Comparison of ENCODE assay signal across 8 cellular contexts in genomic region chr16:14186007-14186953, GRCh38.
DNase-seq lines count a peak whose midpoint lies in the region; TF ChIP-seq lines count a peak whose summit lies in the region.

No MANE protein-coding gene starts in this region.

- H3K4me2 ChIP-seq in SK-N-SH = peak overlapping the region; percentile 80
- peak overlapping the region; percentile 66 for H3K4me2 ChIP-seq in neural progenitor cell

- H3K27ac ChIP-seq in A673 (ENCODE audit: low read depth, low read length, poor library complexity, severe bottlenecking) (no peak overlapping the region), SK-N-SH (ENCODE audit: low read depth in 2 of 2, low read length in 1 of 2) (peak overlapping the region; percentile 63 to 77), neural progenitor cell (peak overlapping the region; percentile 23)

- no TSS peak for BruUV-seq in A673 (replicated peaks; lab: Mats Ljungman, UMichigan)

- peak overlapping the region; percentile 32 for H3K27ac Mint-ChIP-seq in neural progenitor cell

- H3K27me3 Mint-ChIP-seq in neural progenitor cell (ENCODE audit: insufficient read depth, low read depth) = no peaks in the 10 kb centered on the region

- H3K36me3 ChIP-seq in A673 (ENCODE audit: insufficient read depth, low read length, poor library complexity, severe bottlenecking) (no peaks in the 10 kb centered on the region), SK-N-SH (replicated peaks in 1 of 2; ENCODE audit: control insufficient read depth in 1 of 2, insufficient read depth in 2 of 2, low read length in 1 of 2) (no peaks in the 10 kb centered on the region), neural progenitor cell (no peaks in the 10 kb centered on the region)

- no peaks in the 10 kb centered on the region for H3K9me2 ChIP-seq in SK-N-SH

- H3K9me3 ChIP-seq in A673 (ENCODE audit: low read depth, low read length, poor library complexity, severe bottlenecking) (no peaks in the 10 kb centered on the region), SK-N-SH (no peaks in the 10 kb centered on the region), neural progenitor cell (ENCODE audit: low read depth) (no peaks in the 10 kb centered on the region)

- H3K27me3 ChIP-seq in A673 (replicated peaks; ENCODE audit: insufficient read depth, low read depth, low read length, poor library complexity) = no peaks in the 10 kb centered on the region
- no peaks in the 10 kb centered on the region for H3K27me3 ChIP-seq in SK-N-SH (ENCODE audit: insufficient read depth)
- H3K27me3 ChIP-seq in neural progenitor cell = no peaks in the 10 kb centered on the region

- H3K79me2 ChIP-seq in SK-N-SH (ENCODE audit: insufficient read depth) (no peaks in the 10 kb centered on the region), neural progenitor cell (ENCODE audit: low read depth) (no peaks in the 10 kb centered on the region)

- TF ChIP-seq RAD21 in SK-N-SH (IDR thresholded peaks at IDR 0.05; ENCODE audit: low read length) = peak; percentile 34; the same call in 1 of the 2 replicates

- WGBS in SK-N-SH (ENCODE audit: low lambda C conversion rate) = 24% methylated on average over 14 of the region's 14 CpGs

- peak overlapping the region; percentile 71; the same call in 1 of the 2 replicates for H2AFZ ChIP-seq in SK-N-SH (ENCODE audit: low read depth)
- H2AFZ ChIP-seq in neural progenitor cell (replicated peaks) = no peak overlapping the region

- no peaks in the 10 kb centered on the region for H3K9me3 Mint-ChIP-seq in neural progenitor cell

- H3F3A ChIP-seq in SK-N-SH (replicated peaks; ENCODE audit: insufficient read depth) = peaks cover 14% of the 10 kb centered on the region
- H3F3A ChIP-seq in neural progenitor cell (ENCODE audit: low read depth) = peaks cover 19% of the 10 kb centered on the region

- H3K4me3 ChIP-seq in A673 (ENCODE audit: low read depth, low read length, poor library complexity, severe bottlenecking) (no peak overlapping the region), SK-N-SH (ENCODE audit: low read depth in 2 of 2, low read length in 1 of 2) (peak overlapping the region; percentile 42 to 51), fibroblast of the aortic adventitia (ENCODE audit: low read depth, low read length) (peak overlapping the region; percentile 23), neural progenitor cell (peak overlapping the region; percentile 26)

- intact Hi-C loops in A673 (cut with micrococcal nuclease; ENCODE audit: unreplicated experiment) = loop anchor here (10.0 kb wide), 1 partner anchor 121 kb away; no protein-coding TSS in a partner anchor

- no peak for TF ChIP-seq EP300 in SK-N-SH (IDR thresholded peaks at IDR 0.05; ENCODE audit: borderline replicate concordance in 1 of 2, low read depth in 1 of 2, low read length in 1 of 2)

- TF ChIP-seq CTCF in A673 (conservative IDR thresholded peaks at IDR 0.05; ENCODE audit: low read depth, low read length) = peak; percentile 48
- TF ChIP-seq CTCF in SK-N-SH (IDR thresholded peaks at IDR 0.05) = peak; percentile 62
- TF ChIP-seq CTCF in fibroblast of the aortic adventitia (IDR thresholded peaks at IDR 0.05; ENCODE audit: insufficient read depth, low read length) = peak; percentile 75
- TF ChIP-seq CTCF in neural progenitor cell (IDR thresholded peaks at IDR 0.05) = peak; percentile 57

- H3K4me1 Mint-ChIP-seq in neural progenitor cell = peaks cover 44% of the 10 kb centered on the region

- H3K36me3 Mint-ChIP-seq in neural progenitor cell = no peaks in the 10 kb centered on the region

- H3K9ac ChIP-seq in SK-N-SH (peak overlapping the region; percentile 42; the same call in 1 of the 2 replicates), neural progenitor cell (no peak overlapping the region)

- H3K4me3 Mint-ChIP-seq in neural progenitor cell = peak overlapping the region; percentile 75

- CTCF ChIA-PET in A673 (lab: Charles Lee) = interaction anchor here (0.6 kb wide), 1 partner anchor 70 kb away, joined by 5 read pairs; no protein-coding TSS in a partner anchor
- CTCF ChIA-PET in SK-N-SH (lab: Yijun Ruan, JAX) = interaction anchor here (0.6 to 2.5 kb wide), 25 partner anchors 10 to 267 kb away, joined by 3 to 17 read pairs (median 4); partner anchors contain the start of gene ERCC4

- H4K20me1 ChIP-seq in SK-N-SH (ENCODE audit: insufficient read depth) (no peaks in the 10 kb centered on the region), neural progenitor cell (ENCODE audit: low read depth) (peaks cover 12% of the 10 kb centered on the region)

- H3K4me1 ChIP-seq in A673 (ENCODE audit: insufficient read depth, low read length, poor library complexity, severe bottlenecking) = peaks cover 16% of the 10 kb centered on the region
- H3K4me1 ChIP-seq in SK-N-SH (ENCODE audit: control insufficient read depth in 1 of 2, insufficient read depth in 2 of 2, low read depth in 1 of 2, low read length in 1 of 2) = peaks cover 0 to 18% of the 10 kb centered on the region in 2 experiments; a peak in 3 of 4 replicates
- H3K4me1 ChIP-seq in neural progenitor cell = peaks cover 23% of the 10 kb centered on the region

- DNase-seq in A673 (ENCODE audit: low spot score) (peak; percentile 25), H4 (ENCODE audit: low spot score) (peak; percentile 36), SK-N-SH (peak; percentile 59), fibroblast of the aortic adventitia (ENCODE audit: low read depth) (peak; percentile 80), neural progenitor cell (ENCODE audit: low spot score) (peak; percentile 74), cerebellum (ENCODE audit: low spot score) (no peak), GOT3 (lab: John Stamatoyannopoulos, UW) (no peak), MV-4-11 (lab: John Stamatoyannopoulos, UW) (no peak)

- POLR2A ChIA-PET in A673 (lab: Charles Lee; ENCODE audit: low non-redundant PET) = no interaction called here
- POLR2A ChIA-PET in SK-N-SH (lab: Yijun Ruan, JAX) = no interaction called here

TF ChIP-seq in SK-N-SH, 30 proteins besides CTCF, POLR2A, EP300 and RAD21 (continues in another document):
- no peak for TF ChIP-seq IRF3 (IDR thresholded peaks at IDR 0.05; ENCODE audit: low read depth, low read length)
- TF ChIP-seq MEF2A (IDR thresholded peaks at IDR 0.05; ENCODE audit: borderline replicate concordance, low read depth) = peak; percentile 25; the same call in 1 of the 2 replicates
- TF ChIP-seq TAF1 (IDR thresholded peaks at IDR 0.05; ENCODE audit: borderline replicate concordance, low read depth, low read length) = no peak
- no peak for TF ChIP-seq JUND (IDR thresholded peaks at IDR 0.05)
- no peak for TF ChIP-seq FOSL2 (IDR thresholded peaks at IDR 0.05; ENCODE audit: borderline replicate concordance, low read depth)
- TF ChIP-seq GABPA (IDR thresholded peaks at IDR 0.05; ENCODE audit: low read depth) = no peak
- peak; percentile 21; the same call in 1 of the 2 replicates for TF ChIP-seq TCF12 (IDR thresholded peaks at IDR 0.05)
- TF ChIP-seq RCOR1 (IDR thresholded peaks at IDR 0.05; ENCODE audit: low read length) = 0 out of 2 replicates have a peak, but pooled peaks have one; percentile 1
- no peak for TF ChIP-seq EZH2phosphoT487 (IDR thresholded peaks at IDR 0.05; ENCODE audit: borderline replicate concordance, low read depth)
- TF ChIP-seq SIN3A (IDR thresholded peaks at IDR 0.05; ENCODE audit: borderline replicate concordance, low read depth, low read length) = no peak
- peak; percentile 57; the same call in 1 of the 2 replicates for TF ChIP-seq MXI1 (IDR thresholded peaks at IDR 0.05; ENCODE audit: low read depth, low read length)
- no peak for TF ChIP-seq REST (IDR thresholded peaks at IDR 0.05; ENCODE audit: low read depth, low read length)
- TF ChIP-seq RXRA (IDR thresholded peaks at IDR 0.05; ENCODE audit: borderline replicate concordance, low read depth) = no peak
- TF ChIP-seq SMC3 (IDR thresholded peaks at IDR 0.05; ENCODE audit: low read depth, low read length) = 0 out of 2 replicates have a peak, but pooled peaks have one; percentile 3

Comparison
In these comparisons a context has a peak if more than half of its experiments do, and no peak if none do; other contexts are left out.
1. DNase-seq: peak in A673 (single experiment), H4 (single experiment), SK-N-SH (single experiment), fibroblast of the aortic adventitia (single experiment) and neural progenitor cell (single experiment); none in cerebellum (single experiment), GOT3 (single experiment) and MV-4-11 (single experiment).
2. Peak in every context shown above with its lines, with median percentiles within 50 percentile points of each other: CTCF ChIP-seq.